In the genomic region with DNA sequence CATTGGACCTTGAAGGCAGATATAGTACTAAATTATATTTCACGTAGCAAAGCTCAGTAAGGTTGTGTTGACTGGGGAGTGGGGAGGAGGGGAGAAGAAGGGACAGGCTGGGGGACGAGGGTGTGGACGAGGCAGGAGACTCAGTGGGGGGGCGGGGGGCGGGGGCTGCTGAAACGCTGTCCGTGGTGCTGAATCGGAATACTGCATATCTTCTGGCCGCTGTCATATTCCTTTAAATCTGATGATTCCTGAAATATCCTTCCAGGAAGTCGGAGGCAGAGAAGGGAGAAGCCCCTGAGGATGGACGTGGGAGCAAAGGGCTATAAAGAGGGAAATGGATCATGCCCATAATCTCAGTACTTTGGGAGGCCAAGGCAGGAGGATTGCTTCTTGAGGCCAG, we compare ENCODE assay signal across 1 cellular context.
TF ChIP-seq lines count a peak whose summit lies in the region.

No MANE protein-coding gene starts in this region.

TF ChIP-seq in HepG2, 621 proteins besides CTCF, POLR2A, EP300 and RAD21 (continued from another document):
- TF ChIP-seq JUNB (CRISPR knock-in tag; IDR thresholded peaks at IDR 0.05; ENCODE audit: borderline replicate concordance) (no peak), NFYB (CRISPR knock-in tag; IDR thresholded peaks at IDR 0.05) (no peak), EED (CRISPR knock-in tag; IDR thresholded peaks at IDR 0.05) (no peak), MBD4 (IDR thresholded peaks at IDR 0.05; ENCODE audit: borderline replicate concordance, low read length) (no peak), EHMT2 (IDR thresholded peaks at IDR 0.05; ENCODE audit: borderline replicate concordance, low read depth, low read length) (peak; percentile 62; the same call in 1 of the 2 replicates), ZNF777 (CRISPR knock-in tag; IDR thresholded peaks at IDR 0.05) (no peak), CENPX (CRISPR knock-in tag; IDR thresholded peaks at IDR 0.05) (no peak), SP140L (CRISPR knock-in tag; IDR thresholded peaks at IDR 0.05; ENCODE audit: borderline replicate concordance) (no peak), ZNF326 (CRISPR knock-in tag; IDR thresholded peaks at IDR 0.05; ENCODE audit: borderline replicate concordance) (no peak), MIER2 (CRISPR knock-in tag; IDR thresholded peaks at IDR 0.05) (0 out of 2 replicates have a peak, but pooled peaks have one; percentile 58), JDP2 (CRISPR knock-in tag; IDR thresholded peaks at IDR 0.05; ENCODE audit: borderline replicate concordance) (no peak), ZNF703 (CRISPR knock-in tag; IDR thresholded peaks at IDR 0.05; ENCODE audit: borderline replicate concordance) (no peak), NR3C1 (CRISPR knock-in tag; IDR thresholded peaks at IDR 0.05) (no peak), STAG1 (CRISPR knock-in tag; IDR thresholded peaks at IDR 0.05) (no peak)
- TF ChIP-seq, protein P1, sequence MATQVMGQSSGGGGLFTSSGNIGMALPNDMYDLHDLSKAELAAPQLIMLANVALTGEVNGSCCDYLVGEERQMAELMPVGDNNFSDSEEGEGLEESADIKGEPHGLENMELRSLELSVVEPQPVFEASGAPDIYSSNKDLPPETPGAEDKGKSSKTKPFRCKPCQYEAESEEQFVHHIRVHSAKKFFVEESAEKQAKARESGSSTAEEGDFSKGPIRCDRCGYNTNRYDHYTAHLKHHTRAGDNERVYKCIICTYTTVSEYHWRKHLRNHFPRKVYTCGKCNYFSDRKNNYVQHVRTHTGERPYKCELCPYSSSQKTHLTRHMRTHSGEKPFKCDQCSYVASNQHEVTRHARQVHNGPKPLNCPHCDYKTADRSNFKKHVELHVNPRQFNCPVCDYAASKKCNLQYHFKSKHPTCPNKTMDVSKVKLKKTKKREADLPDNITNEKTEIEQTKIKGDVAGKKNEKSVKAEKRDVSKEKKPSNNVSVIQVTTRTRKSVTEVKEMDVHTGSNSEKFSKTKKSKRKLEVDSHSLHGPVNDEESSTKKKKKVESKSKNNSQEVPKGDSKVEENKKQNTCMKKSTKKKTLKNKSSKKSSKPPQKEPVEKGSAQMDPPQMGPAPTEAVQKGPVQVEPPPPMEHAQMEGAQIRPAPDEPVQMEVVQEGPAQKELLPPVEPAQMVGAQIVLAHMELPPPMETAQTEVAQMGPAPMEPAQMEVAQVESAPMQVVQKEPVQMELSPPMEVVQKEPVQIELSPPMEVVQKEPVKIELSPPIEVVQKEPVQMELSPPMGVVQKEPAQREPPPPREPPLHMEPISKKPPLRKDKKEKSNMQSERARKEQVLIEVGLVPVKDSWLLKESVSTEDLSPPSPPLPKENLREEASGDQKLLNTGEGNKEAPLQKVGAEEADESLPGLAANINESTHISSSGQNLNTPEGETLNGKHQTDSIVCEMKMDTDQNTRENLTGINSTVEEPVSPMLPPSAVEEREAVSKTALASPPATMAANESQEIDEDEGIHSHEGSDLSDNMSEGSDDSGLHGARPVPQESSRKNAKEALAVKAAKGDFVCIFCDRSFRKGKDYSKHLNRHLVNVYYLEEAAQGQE (IDR thresholded peaks at IDR 0.05; ENCODE audit: borderline replicate concordance in 1 of 2, low read depth in 1 of 2, low read length in 2 of 2), result peak; percentile 46 to 89
- TF ChIP-seq, protein P2, sequence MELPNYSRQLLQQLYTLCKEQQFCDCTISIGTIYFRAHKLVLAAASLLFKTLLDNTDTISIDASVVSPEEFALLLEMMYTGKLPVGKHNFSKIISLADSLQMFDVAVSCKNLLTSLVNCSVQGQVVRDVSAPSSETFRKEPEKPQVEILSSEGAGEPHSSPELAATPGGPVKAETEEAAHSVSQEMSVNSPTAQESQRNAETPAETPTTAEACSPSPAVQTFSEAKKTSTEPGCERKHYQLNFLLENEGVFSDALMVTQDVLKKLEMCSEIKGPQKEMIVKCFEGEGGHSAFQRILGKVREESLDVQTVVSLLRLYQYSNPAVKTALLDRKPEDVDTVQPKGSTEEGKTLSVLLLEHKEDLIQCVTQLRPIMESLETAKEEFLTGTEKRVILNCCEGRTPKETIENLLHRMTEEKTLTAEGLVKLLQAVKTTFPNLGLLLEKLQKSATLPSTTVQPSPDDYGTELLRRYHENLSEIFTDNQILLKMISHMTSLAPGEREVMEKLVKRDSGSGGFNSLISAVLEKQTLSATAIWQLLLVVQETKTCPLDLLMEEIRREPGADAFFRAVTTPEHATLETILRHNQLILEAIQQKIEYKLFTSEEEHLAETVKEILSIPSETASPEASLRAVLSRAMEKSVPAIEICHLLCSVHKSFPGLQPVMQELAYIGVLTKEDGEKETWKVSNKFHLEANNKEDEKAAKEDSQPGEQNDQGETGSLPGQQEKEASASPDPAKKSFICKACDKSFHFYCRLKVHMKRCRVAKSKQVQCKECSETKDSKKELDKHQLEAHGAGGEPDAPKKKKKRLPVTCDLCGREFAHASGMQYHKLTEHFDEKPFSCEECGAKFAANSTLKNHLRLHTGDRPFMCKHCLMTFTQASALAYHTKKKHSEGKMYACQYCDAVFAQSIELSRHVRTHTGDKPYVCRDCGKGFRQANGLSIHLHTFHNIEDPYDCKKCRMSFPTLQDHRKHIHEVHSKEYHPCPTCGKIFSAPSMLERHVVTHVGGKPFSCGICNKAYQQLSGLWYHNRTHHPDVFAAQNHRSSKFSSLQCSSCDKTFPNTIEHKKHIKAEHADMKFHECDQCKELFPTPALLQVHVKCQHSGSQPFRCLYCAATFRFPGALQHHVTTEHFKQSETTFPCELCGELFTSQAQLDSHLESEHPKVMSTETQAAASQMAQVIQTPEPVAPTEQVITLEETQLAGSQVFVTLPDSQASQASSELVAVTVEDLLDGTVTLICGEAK (IDR thresholded peaks at IDR 0.05), result no peak
- TF ChIP-seq, protein P2 (CRISPR knock-in tag; IDR thresholded peaks at IDR 0.05), result no peak
- TF ChIP-seq, protein P3, sequence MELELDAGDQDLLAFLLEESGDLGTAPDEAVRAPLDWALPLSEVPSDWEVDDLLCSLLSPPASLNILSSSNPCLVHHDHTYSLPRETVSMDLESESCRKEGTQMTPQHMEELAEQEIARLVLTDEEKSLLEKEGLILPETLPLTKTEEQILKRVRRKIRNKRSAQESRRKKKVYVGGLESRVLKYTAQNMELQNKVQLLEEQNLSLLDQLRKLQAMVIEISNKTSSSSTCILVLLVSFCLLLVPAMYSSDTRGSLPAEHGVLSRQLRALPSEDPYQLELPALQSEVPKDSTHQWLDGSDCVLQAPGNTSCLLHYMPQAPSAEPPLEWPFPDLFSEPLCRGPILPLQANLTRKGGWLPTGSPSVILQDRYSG (CRISPR knock-in tag; IDR thresholded peaks at IDR 0.05), result no peak
- TF ChIP-seq, protein P4, sequence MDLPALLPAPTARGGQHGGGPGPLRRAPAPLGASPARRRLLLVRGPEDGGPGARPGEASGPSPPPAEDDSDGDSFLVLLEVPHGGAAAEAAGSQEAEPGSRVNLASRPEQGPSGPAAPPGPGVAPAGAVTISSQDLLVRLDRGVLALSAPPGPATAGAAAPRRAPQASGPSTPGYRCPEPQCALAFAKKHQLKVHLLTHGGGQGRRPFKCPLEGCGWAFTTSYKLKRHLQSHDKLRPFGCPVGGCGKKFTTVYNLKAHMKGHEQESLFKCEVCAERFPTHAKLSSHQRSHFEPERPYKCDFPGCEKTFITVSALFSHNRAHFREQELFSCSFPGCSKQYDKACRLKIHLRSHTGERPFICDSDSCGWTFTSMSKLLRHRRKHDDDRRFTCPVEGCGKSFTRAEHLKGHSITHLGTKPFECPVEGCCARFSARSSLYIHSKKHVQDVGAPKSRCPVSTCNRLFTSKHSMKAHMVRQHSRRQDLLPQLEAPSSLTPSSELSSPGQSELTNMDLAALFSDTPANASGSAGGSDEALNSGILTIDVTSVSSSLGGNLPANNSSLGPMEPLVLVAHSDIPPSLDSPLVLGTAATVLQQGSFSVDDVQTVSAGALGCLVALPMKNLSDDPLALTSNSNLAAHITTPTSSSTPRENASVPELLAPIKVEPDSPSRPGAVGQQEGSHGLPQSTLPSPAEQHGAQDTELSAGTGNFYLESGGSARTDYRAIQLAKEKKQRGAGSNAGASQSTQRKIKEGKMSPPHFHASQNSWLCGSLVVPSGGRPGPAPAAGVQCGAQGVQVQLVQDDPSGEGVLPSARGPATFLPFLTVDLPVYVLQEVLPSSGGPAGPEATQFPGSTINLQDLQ (CRISPR knock-in tag; IDR thresholded peaks at IDR 0.05), result no peak
- TF ChIP-seq, protein P5, sequence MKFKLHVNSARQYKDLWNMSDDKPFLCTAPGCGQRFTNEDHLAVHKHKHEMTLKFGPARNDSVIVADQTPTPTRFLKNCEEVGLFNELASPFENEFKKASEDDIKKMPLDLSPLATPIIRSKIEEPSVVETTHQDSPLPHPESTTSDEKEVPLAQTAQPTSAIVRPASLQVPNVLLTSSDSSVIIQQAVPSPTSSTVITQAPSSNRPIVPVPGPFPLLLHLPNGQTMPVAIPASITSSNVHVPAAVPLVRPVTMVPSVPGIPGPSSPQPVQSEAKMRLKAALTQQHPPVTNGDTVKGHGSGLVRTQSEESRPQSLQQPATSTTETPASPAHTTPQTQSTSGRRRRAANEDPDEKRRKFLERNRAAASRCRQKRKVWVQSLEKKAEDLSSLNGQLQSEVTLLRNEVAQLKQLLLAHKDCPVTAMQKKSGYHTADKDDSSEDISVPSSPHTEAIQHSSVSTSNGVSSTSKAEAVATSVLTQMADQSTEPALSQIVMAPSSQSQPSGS (CRISPR knock-in tag; IDR thresholded peaks at IDR 0.05), result no peak
- TF ChIP-seq, protein P6, sequence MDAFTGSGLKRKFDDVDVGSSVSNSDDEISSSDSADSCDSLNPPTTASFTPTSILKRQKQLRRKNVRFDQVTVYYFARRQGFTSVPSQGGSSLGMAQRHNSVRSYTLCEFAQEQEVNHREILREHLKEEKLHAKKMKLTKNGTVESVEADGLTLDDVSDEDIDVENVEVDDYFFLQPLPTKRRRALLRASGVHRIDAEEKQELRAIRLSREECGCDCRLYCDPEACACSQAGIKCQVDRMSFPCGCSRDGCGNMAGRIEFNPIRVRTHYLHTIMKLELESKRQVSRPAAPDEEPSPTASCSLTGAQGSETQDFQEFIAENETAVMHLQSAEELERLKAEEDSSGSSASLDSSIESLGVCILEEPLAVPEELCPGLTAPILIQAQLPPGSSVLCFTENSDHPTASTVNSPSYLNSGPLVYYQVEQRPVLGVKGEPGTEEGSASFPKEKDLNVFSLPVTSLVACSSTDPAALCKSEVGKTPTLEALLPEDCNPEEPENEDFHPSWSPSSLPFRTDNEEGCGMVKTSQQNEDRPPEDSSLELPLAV (CRISPR knock-in tag; conservative IDR thresholded peaks at IDR 0.05; ENCODE audit: low read depth), result no peak
- TF ChIP-seq, protein P7, sequence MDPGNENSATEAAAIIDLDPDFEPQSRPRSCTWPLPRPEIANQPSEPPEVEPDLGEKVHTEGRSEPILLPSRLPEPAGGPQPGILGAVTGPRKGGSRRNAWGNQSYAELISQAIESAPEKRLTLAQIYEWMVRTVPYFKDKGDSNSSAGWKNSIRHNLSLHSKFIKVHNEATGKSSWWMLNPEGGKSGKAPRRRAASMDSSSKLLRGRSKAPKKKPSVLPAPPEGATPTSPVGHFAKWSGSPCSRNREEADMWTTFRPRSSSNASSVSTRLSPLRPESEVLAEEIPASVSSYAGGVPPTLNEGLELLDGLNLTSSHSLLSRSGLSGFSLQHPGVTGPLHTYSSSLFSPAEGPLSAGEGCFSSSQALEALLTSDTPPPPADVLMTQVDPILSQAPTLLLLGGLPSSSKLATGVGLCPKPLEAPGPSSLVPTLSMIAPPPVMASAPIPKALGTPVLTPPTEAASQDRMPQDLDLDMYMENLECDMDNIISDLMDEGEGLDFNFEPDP (CRISPR knock-in tag; conservative IDR thresholded peaks at IDR 0.05), result no peak
- TF ChIP-seq, protein P8, sequence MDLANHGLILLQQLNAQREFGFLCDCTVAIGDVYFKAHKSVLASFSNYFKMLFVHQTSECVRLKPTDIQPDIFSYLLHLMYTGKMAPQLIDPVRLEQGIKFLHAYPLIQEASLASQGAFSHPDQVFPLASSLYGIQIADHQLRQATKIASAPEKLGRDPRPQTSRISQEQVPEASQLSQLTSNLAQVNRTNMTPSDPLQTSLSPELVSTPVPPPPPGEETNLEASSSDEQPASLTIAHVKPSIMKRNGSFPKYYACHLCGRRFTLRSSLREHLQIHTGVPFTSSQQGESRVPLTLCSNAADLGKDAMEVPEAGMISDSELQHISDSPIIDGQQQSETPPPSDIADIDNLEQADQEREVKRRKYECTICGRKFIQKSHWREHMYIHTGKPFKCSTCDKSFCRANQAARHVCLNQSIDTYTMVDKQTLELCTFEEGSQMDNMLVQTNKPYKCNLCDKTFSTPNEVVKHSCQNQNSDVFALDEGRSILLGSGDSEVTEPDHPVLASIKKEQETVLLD (CRISPR knock-in tag; IDR thresholded peaks at IDR 0.05; ENCODE audit: low read depth), result no peak
TF ChIP-seq in HepG2: peak in this region for 3.
